Comparison of ENCODE assay signal across 8 cellular contexts in the genomic region with DNA sequence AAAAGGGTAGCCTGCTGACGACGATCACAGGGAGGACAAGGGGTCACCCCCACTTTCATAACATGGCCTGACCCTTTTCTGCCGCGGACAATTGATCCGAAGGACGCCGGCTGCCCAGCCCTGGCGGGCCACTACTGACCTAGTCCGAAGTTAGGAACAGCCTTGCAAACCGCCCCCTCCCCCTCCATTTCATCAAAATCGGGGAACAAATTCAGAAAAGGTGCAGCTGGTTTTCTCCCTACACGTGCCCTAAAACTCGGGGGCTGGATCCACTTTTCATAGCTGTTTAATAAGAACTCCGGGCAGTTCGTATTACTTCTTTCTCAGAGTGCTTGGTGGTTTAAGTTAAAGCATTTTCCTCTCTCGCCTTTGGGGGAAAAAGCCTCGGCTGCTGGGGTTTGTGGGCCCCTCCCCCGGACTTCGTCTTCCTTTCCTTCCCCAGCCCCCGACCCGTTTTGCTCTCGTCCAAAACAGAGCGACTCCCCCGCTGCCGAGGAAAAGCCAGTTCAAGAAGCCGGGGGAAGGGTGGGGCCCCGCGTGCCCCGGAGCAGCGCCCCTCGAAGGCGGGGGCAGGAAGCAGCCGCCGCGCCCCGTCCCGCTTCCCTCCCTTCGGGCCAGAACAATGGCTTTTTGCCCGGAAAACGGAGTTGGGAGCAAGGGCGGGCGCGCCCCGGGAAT. TPM values are rescaled to one million over a fixed set of nuclear protein-coding genes. Genes with fewer than 3 reads are reported as not detected.
DNase-seq lines count a peak whose midpoint lies in the region; ATAC-seq and TF ChIP-seq lines count a peak whose summit lies in the region.

No MANE protein-coding gene starts in this region.

- DNase-seq in AG20443 (ENCODE audit: low spot score) (peak; percentile 71), T-cell (peak in 4 of 34 experiments; percentile 26 to 31 (median 30)), epithelial cell of esophagus (ENCODE audit: low read depth) (no peak), midbrain (lab: John Stamatoyannopoulos, UW) (peak; percentile 59)
- DNase-seq in NK-92 treated with Interleukin-12 subunit alpha and Interleukin-12 subunit beta, amount 100 ng/mL, for 24 hours (lab: John Stamatoyannopoulos, UW) = no peak

- peaks cover 61% of the 10 kb centered on the region for H3K27me3 Mint-ChIP-seq in IgD-negative memory B cell
- peaks cover 50 to 84% of the 10 kb centered on the region in 2 donors for H3K27me3 Mint-ChIP-seq in T-cell

- peak; percentile 25 to 44 (median 37) for ATAC-seq in T-cell (replicated peaks in 1 of 4)

- H3K4me1 Mint-ChIP-seq in IgD-negative memory B cell (peaks cover 8 to 10% (median 8%) of the 10 kb centered on the region in 3 donors), T-cell (peaks cover 23 to 33% (median 26%) of the 10 kb centered on the region in 3 donors)

- no peaks in the 10 kb centered on the region for H3K4me1 ChIP-seq in urinary bladder (ENCODE audit: insufficient read depth)

- TF ChIP-seq CTCF in GM12875 (IDR thresholded peaks at IDR 0.05; ENCODE audit: borderline replicate concordance, insufficient read depth, low read depth, low read length) (peak; percentile 24; the same call in 1 of the 2 replicates), epithelial cell of esophagus (IDR thresholded peaks at IDR 0.05; ENCODE audit: insufficient read depth, low read depth, low read length, missing control alignments) (no peak)

- 7% methylated on average over 44 of the region's 44 CpGs for WGBS in urinary bladder

- POLR2A ChIA-PET in T-cell (lab: Charles Lee) = no interaction called here

- H3K4me3 ChIP-seq in GM12875 (ENCODE audit: low read depth, low read length) (peak overlapping the region; percentile 39), epithelial cell of esophagus (ENCODE audit: low read length) (peak overlapping the region; percentile 37), urinary bladder (ENCODE audit: low read depth, low read length) (peak overlapping the region; percentile 66)

- CTCF ChIA-PET in T-cell (lab: Charles Lee) = interaction anchor here in 1 of 2 donors (0.7 kb wide), 1 partner anchor 19 kb away, joined by 3 read pairs; no protein-coding TSS in a partner anchor

- H3K27ac Mint-ChIP-seq in IgD-negative memory B cell = peak overlapping the region in 2 of 3 donors; percentile 34 to 85
- no peak overlapping the region for H3K27ac Mint-ChIP-seq in T-cell

- H3K9me3 Mint-ChIP-seq in IgD-negative memory B cell (no peaks in the 10 kb centered on the region), T-cell (no peaks in the 10 kb centered on the region)

- H3K36me3 Mint-ChIP-seq in IgD-negative memory B cell (peaks cover 2% of the 10 kb centered on the region), T-cell (no peaks in the 10 kb centered on the region)

- peak overlapping the region; percentile 48 to 89 (median 76) for H3K4me3 Mint-ChIP-seq in IgD-negative memory B cell
- H3K4me3 Mint-ChIP-seq in T-cell = peak overlapping the region; percentile 55 to 63 (median 61)

- H3K36me3 ChIP-seq in urinary bladder (ENCODE audit: insufficient read depth) = no peaks in the 10 kb centered on the region

- no peak overlapping the region for H3K27ac ChIP-seq in urinary bladder (ENCODE audit: low read depth)

RNA-seq across cellular contexts. Expression of gene CBX2, which starts 0.6 kb away (rescaled TPM):
- polyA plus RNA-seq in IgD-negative memory B cell = 0.26 TPM
- total RNA-seq in T-cell = under 1 TPM; 0.43 to 0.79 (median 0.70) TPM
- total RNA-seq in urinary bladder = 7.0 TPM
- 3.1 TPM for polyA plus RNA-seq in urinary bladder

RNA-seq across cellular contexts. Expression of gene CBX8, which starts 19.6 kb away (rescaled TPM):
- polyA plus RNA-seq in IgD-negative memory B cell (3.2 TPM), urinary bladder (3.6 TPM)
- total RNA-seq in T-cell (1 to 10 TPM; 1.9 to 5.1 (median 3.9) TPM), urinary bladder (4.4 TPM)

RNA-seq across cellular contexts. Expression of gene ENPP7, which starts 46.6 kb away (rescaled TPM):
- 0.89 TPM for polyA plus RNA-seq in IgD-negative memory B cell
- under 1 TPM in 1 of 5 donors, not detected in 4; 0.15 TPM for total RNA-seq in T-cell
- not detected for total RNA-seq in urinary bladder
- not detected for polyA plus RNA-seq in urinary bladder

Comparison
In these comparisons a context has a peak if more than half of its experiments do, and no peak if none do; other contexts are left out.
1. DNase-seq: peak in AG20443 (single experiment) and midbrain (single experiment); none in epithelial cell of esophagus (single experiment) and NK-92 treated with Interleukin-12 subunit alpha and Interleukin-12 subunit beta, amount 100 ng/mL, for 24 hours (single experiment).
2. H3K27ac Mint-ChIP-seq: peak in IgD-negative memory B cell (2 of 3); none in T-cell (0 of 2).
3. Peak in every context shown above with its lines, with median percentiles within 50 percentile points of each other: H3K4me3 ChIP-seq.